Comparison of ENCODE assay signal across 12 cellular contexts in the genomic region with DNA sequence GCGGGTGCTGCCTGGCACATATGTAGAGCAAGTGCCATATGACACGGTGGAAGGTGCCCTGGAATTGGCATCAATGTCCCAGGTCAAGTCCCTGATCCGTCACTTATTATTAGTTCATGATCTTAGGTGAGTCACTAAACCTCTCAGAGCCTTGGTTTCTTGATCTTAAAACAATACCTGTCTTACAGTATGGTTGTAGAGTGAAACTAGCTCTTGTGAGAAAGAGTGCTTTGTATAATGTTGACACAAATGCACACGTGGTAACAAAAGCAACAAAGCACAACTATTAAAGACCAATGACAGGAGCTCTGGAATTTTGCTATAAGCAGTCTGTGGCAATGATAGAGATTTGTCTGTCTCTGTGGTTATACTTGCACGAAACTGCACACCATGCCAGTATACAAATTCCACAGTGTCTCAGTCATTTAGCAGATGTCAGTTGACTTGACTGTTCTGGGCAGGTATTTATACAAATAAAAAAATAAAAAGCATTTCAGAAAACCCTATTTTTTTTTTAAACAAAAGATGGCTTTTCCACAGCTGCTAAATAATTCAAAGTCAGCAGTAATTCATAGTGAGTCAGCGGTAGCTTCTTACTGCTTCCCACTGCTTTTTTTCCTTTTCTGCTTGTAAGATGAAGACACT. TPM values are rescaled to one million over a fixed set of nuclear protein-coding genes. Genes with fewer than 3 reads are reported as not detected.
DNase-seq lines count a peak whose midpoint lies in the region; ATAC-seq and TF ChIP-seq lines count a peak whose summit lies in the region.
"Had no signal": no experiment of that assay in that cellular context is flagged by ENCODE, and none has a peak within 500 bp of the region (broad histone marks: within the 10 kb centered on the region; RNA-seq: fewer than 3 reads in every experiment).

No MANE protein-coding gene starts in this region.

- intact Hi-C loops in transverse colon (cut with DNase I; ENCODE audit: low total_unique reads): loop anchor here (1.0 kb wide), 1 partner anchor 45 kb away; no protein-coding TSS in a partner anchor

- no peaks in the 10 kb centered on the region for H3K27me3 ChIP-seq in transverse colon

- peak; percentile 49 for DNase-seq in AG20443 (ENCODE audit: low spot score)
- DNase-seq in astrocyte of the hippocampus (ENCODE audit: low read depth, low spot score): peak; percentile 81
- peak; percentile 83 for DNase-seq in kidney tubule cell (ENCODE audit: low spot score)
- DNase-seq in KBM-7: no peak
- DNase-seq in NCI-H2029 (lab: John Stamatoyannopoulos, UW): no peak
- DNase-seq in transverse colon: no peak
- no peak for DNase-seq in NCI-H1436 (lab: John Stamatoyannopoulos, UW)
- DNase-seq: activated T-cell treated with anti-CD3 and anti-CD28 coated beads for 4 hours, cerebellar nuclear complex, KG1, NCI-H524 treated with DMSO at 0.1 percent for 48 hours had no signal

- no peak for TF ChIP-seq POLR2A in transverse colon (IDR thresholded peaks at IDR 0.05)

- no peak overlapping the region for H3K4me3 ChIP-seq in transverse colon

- ATAC-seq in HG03196 (IDR thresholded peaks at IDR 0.05; ENCODE audit: unreplicated experiment): peak; percentile 47

- H3K9me3 ChIP-seq in transverse colon: no peaks in the 10 kb centered on the region

- no peak overlapping the region for H3K27ac ChIP-seq in transverse colon

- in situ Hi-C loops in KBM-7 (cut with MboI; ENCODE audit: low pct_unique_long_range_greater_than_20kb, low sequenced_read_pairs) (no loop called here), transverse colon (cut with MboI; ENCODE audit: low pct_ligation_motif_present in 1 of 4, low pct_unique_long_range_greater_than_20kb in 1 of 4, low sequenced_read_pairs in 3 of 4) (no loop called here)

- 68 to 73% methylated on average over 2 to 6 of the region's 6 CpGs for WGBS in transverse colon (ENCODE audit: low coverage in 1 of 2), 2 donors

- H3K36me3 ChIP-seq in transverse colon: no peaks in the 10 kb centered on the region

- H3K4me1 ChIP-seq in transverse colon: no peaks in the 10 kb centered on the region

- no peak for TF ChIP-seq EP300 in transverse colon (IDR thresholded peaks at IDR 0.05; ENCODE audit: low read depth)

- no peak for TF ChIP-seq CTCF in transverse colon (IDR thresholded peaks at IDR 0.05)

RNA-seq across cellular contexts. Expression of a gene that starts 19.7 kb away (rescaled TPM):
- 10 to 100 TPM; 20.6 to 50.0 (median 40.0) TPM for total RNA-seq in transverse colon

Comparison
In these comparisons a context has a peak if more than half of its experiments do, and no peak if none do; other contexts are left out.
1. DNase-seq: peak in AG20443 (single experiment), astrocyte of the hippocampus (single experiment) and kidney tubule cell (single experiment); none in KBM-7 (single experiment), NCI-H2029 (single experiment), transverse colon (single experiment) and NCI-H1436 (single experiment).